ENCODE assay signal across 8 cellular contexts in genomic region chr19:1066251-1066747, GRCh38. TPM values are rescaled to one million over a fixed set of nuclear protein-coding genes. Genes with fewer than 3 reads are reported as not detected.
A peak's percentile ranks its signal among the peaks of the same experiment; 100 is the strongest.
DNase-seq lines count a peak whose midpoint lies in the region; ATAC-seq and TF ChIP-seq lines count a peak whose summit lies in the region.

No MANE protein-coding gene starts in this region.

- H3K79me2 ChIP-seq in OCI-LY1 (ENCODE audit: insufficient read depth, low read length) (no peaks in the 10 kb centered on the region), fibroblast of lung (ENCODE audit: control insufficient read depth, insufficient read depth, low read length) (no peaks in the 10 kb centered on the region)

- H3K4me3 Mint-ChIP-seq in activated CD8-positive, alpha-beta memory T cell treated with anti-CD3 and anti-CD28 coated beads, Interleukin-2, amount 10 ng/mL, durations not matched to agents 7 days and 5 days = peak overlapping the region; percentile 84
- H3K4me3 Mint-ChIP-seq in stimulated activated memory B cell treated with anti-CD40 and anti-IgM and Interleukin-4, amounts not matched to agents 10 μg/mL and 1 μg/mL and 100 μg/mL, for 72 hours = peak overlapping the region; percentile 94

- H3K36me3 ChIP-seq in OCI-LY1 (ENCODE audit: insufficient read depth, low read length) = peaks cover 15% of the 10 kb centered on the region
- no peaks in the 10 kb centered on the region for H3K36me3 ChIP-seq in fibroblast of lung (ENCODE audit: control insufficient read depth, insufficient read depth, low read length)
- H3K36me3 ChIP-seq in thyroid gland = no peaks in the 10 kb centered on the region

- H3K4me2 ChIP-seq in OCI-LY1 (ENCODE audit: low read length) (peak overlapping the region; percentile 72), fibroblast of lung (ENCODE audit: extremely low read depth, insufficient read depth, low read length) (peak overlapping the region; percentile 35)

- ATAC-seq in activated CD8-positive, alpha-beta memory T cell treated with anti-CD3 and anti-CD28 coated beads, Interleukin-2, amount 10 ng/mL, durations not matched to agents 7 days and 5 days = no peak
- no peak for ATAC-seq in stimulated activated memory B cell treated with anti-CD40 and anti-IgM and Interleukin-4, amounts not matched to agents 10 μg/mL and 1 μg/mL and 100 μg/mL, for 72 hours
- ATAC-seq in HG03280 (IDR thresholded peaks at IDR 0.05; ENCODE audit: unreplicated experiment) (no peak), GM21576 (IDR thresholded peaks at IDR 0.05; ENCODE audit: unreplicated experiment) (no peak)

- H3K9me3 Mint-ChIP-seq in activated CD8-positive, alpha-beta memory T cell treated with anti-CD3 and anti-CD28 coated beads, Interleukin-2, amount 10 ng/mL, durations not matched to agents 7 days and 5 days (ENCODE audit: low read depth) = no peaks in the 10 kb centered on the region
- peaks cover 3% of the 10 kb centered on the region for H3K9me3 Mint-ChIP-seq in stimulated activated memory B cell treated with anti-CD40 and anti-IgM and Interleukin-4, amounts not matched to agents 10 μg/mL and 1 μg/mL and 100 μg/mL, for 72 hours

- 36 to 51% methylated on average over 6 to 10 of the region's 17 CpGs for WGBS in thyroid gland, 2 donors

- intact Hi-C loops in thyroid gland (cut with DNase I) = no loop called here

- TF ChIP-seq CTCF in OCI-LY1 (IDR thresholded peaks at IDR 0.05; ENCODE audit: low read length) (no peak), fibroblast of lung (conservative IDR thresholded peaks at IDR 0.05 in 1 of 2, IDR thresholded peaks at IDR 0.05 in 1 of 2; ENCODE audit: low read depth in 1 of 2, low read length in 2 of 2) (no peak), thyroid gland (IDR thresholded peaks at IDR 0.05) (no peak)

- H3K27me3 ChIP-seq in OCI-LY1 (ENCODE audit: insufficient read depth, low read length) = no peaks in the 10 kb centered on the region
- H3K27me3 ChIP-seq in fibroblast of lung (ENCODE audit: control insufficient read depth, insufficient read depth, low read length) = peaks cover 18% of the 10 kb centered on the region
- H3K27me3 ChIP-seq in thyroid gland = peaks cover 20% of the 10 kb centered on the region

- H3K27ac ChIP-seq in OCI-LY1 (ENCODE audit: low read depth, low read length, poor library complexity, severe bottlenecking) = peak overlapping the region; percentile 46
- H3K27ac ChIP-seq in fibroblast of lung (ENCODE audit: insufficient read depth, low read length) = no peak overlapping the region
- H3K27ac ChIP-seq in thyroid gland = no peak overlapping the region

- DNase-seq in activated CD8-positive, alpha-beta memory T cell treated with anti-CD3 and anti-CD28 coated beads, Interleukin-2, amount 10 ng/mL, durations not matched to agents 7 days and 5 days = no peak
- DNase-seq in activated CD8-positive, alpha-beta memory T cell treated with anti-CD3 and anti-CD28 coated beads, Interleukin-2, amount 50 U/mL, for 4 hours = no peak
- DNase-seq in fibroblast of lung (ENCODE audit: low read depth in 2 of 2) (no peak), thyroid gland (no peak)

- peak overlapping the region; percentile 86 for H3K4me3 ChIP-seq in OCI-LY1 (ENCODE audit: low read depth, low read length, poor library complexity, severe bottlenecking)
- no peak overlapping the region for H3K4me3 ChIP-seq in fibroblast of lung (replicated peaks in 1 of 4; ENCODE audit: control extremely low read depth in 1 of 4, insufficient read depth in 1 of 4, low read depth in 3 of 4, low read length in 4 of 4)
- H3K4me3 ChIP-seq in thyroid gland (replicated peaks in 1 of 3) = no peak overlapping the region

- H3K4me1 Mint-ChIP-seq in activated CD8-positive, alpha-beta memory T cell treated with anti-CD3 and anti-CD28 coated beads, Interleukin-2, amount 10 ng/mL, durations not matched to agents 7 days and 5 days = peaks cover 28% of the 10 kb centered on the region
- H3K4me1 Mint-ChIP-seq in stimulated activated memory B cell treated with anti-CD40 and anti-IgM and Interleukin-4, amounts not matched to agents 10 μg/mL and 1 μg/mL and 100 μg/mL, for 72 hours = peaks cover 52% of the 10 kb centered on the region

- CTCF ChIA-PET in activated CD8-positive, alpha-beta memory T cell treated with anti-CD3 and anti-CD28 coated beads, Interleukin-2, amount 10 ng/mL, durations not matched to agents 7 days and 5 days (lab: Charles Lee) = interaction anchor here (0.6 to 4.9 kb wide), 10 partner anchors 10 to 872 kb away, joined by 3 to 108 read pairs (median 18); partner anchors contain the start of genes ABCA7 and CNN2

- H3K27ac Mint-ChIP-seq in activated CD8-positive, alpha-beta memory T cell treated with anti-CD3 and anti-CD28 coated beads, Interleukin-2, amount 10 ng/mL, durations not matched to agents 7 days and 5 days = peak overlapping the region; percentile 72
- peak overlapping the region; percentile 85 for H3K27ac Mint-ChIP-seq in stimulated activated memory B cell treated with anti-CD40 and anti-IgM and Interleukin-4, amounts not matched to agents 10 μg/mL and 1 μg/mL and 100 μg/mL, for 72 hours

- H3K9me3 ChIP-seq in OCI-LY1 (ENCODE audit: low read length) (no peaks in the 10 kb centered on the region), fibroblast of lung (ENCODE audit: control insufficient read depth, insufficient read depth, low read depth, low read length) (no peaks in the 10 kb centered on the region), thyroid gland (no peaks in the 10 kb centered on the region)

- H2AFZ ChIP-seq in OCI-LY1 (ENCODE audit: low read length) (no peak overlapping the region), fibroblast of lung (ENCODE audit: low read length) (no peak overlapping the region)

- H3K4me1 ChIP-seq in OCI-LY1 (ENCODE audit: insufficient read depth, low read length, severe bottlenecking) (peaks cover 46% of the 10 kb centered on the region), fibroblast of lung (ENCODE audit: control insufficient read depth, extremely low read depth, insufficient read depth, low read length) (no peaks in the 10 kb centered on the region), thyroid gland (peaks cover 3 to 42% of the 10 kb centered on the region in 2 donors)

- no peaks in the 10 kb centered on the region for H3K27me3 Mint-ChIP-seq in activated CD8-positive, alpha-beta memory T cell treated with anti-CD3 and anti-CD28 coated beads, Interleukin-2, amount 10 ng/mL, durations not matched to agents 7 days and 5 days
- H3K27me3 Mint-ChIP-seq in stimulated activated memory B cell treated with anti-CD40 and anti-IgM and Interleukin-4, amounts not matched to agents 10 μg/mL and 1 μg/mL and 100 μg/mL, for 72 hours = no peaks in the 10 kb centered on the region

- H4K20me1 ChIP-seq in OCI-LY1 (ENCODE audit: insufficient read depth, low read length) = no peaks in the 10 kb centered on the region
- no peaks in the 10 kb centered on the region for H4K20me1 ChIP-seq in fibroblast of lung (ENCODE audit: control insufficient read depth, extremely low read depth, insufficient read depth, low read length)

- peaks cover 18% of the 10 kb centered on the region for H3K36me3 Mint-ChIP-seq in activated CD8-positive, alpha-beta memory T cell treated with anti-CD3 and anti-CD28 coated beads, Interleukin-2, amount 10 ng/mL, durations not matched to agents 7 days and 5 days
- peaks cover 35% of the 10 kb centered on the region for H3K36me3 Mint-ChIP-seq in stimulated activated memory B cell treated with anti-CD40 and anti-IgM and Interleukin-4, amounts not matched to agents 10 μg/mL and 1 μg/mL and 100 μg/mL, for 72 hours

- H3K9me2 ChIP-seq in OCI-LY1 (ENCODE audit: low read depth, low read length) = no peaks in the 10 kb centered on the region

- TF ChIP-seq POLR2A in thyroid gland (IDR thresholded peaks at IDR 0.05) = no peak

- H3K9ac ChIP-seq in OCI-LY1 (ENCODE audit: low read length) (peak overlapping the region; percentile 87), fibroblast of lung (ENCODE audit: insufficient read depth, low read length) (no peak overlapping the region)

- H3F3A ChIP-seq in OCI-LY1 (ENCODE audit: insufficient read depth, low read length) = no peaks in the 10 kb centered on the region

RNA-seq across cellular contexts. Expression of gene ARHGAP45, which starts 0.7 kb away (rescaled TPM):
- total RNA-seq in activated CD8-positive, alpha-beta memory T cell treated with anti-CD3 and anti-CD28 coated beads, Interleukin-2, amount 10 ng/mL, durations not matched to agents 7 days and 5 days = 100 to 1,000 TPM; 361 to 481 TPM
- total RNA-seq in fibroblast of lung (0.77 and 1.8 TPM in 2 replicates), thyroid gland (10 to 100 TPM; 11.5 to 19.8 (median 14.4) TPM)
- 0.42 and 0.78 TPM in 2 replicates for polyA plus RNA-seq in fibroblast of lung
- 3.3 and 7.8 TPM in 2 replicates for polyA plus RNA-seq in fibroblast of lung (2012)
- polyA minus RNA-seq in fibroblast of lung (ENCODE audit: low replicate concordance) = 0.67 and 0.90 TPM in 2 replicates

RNA-seq across cellular contexts. Expression of gene ABCA7, which starts 26.4 kb away (rescaled TPM):
- 10 to 100 TPM; 62.7 to 72.9 TPM for total RNA-seq in activated CD8-positive, alpha-beta memory T cell treated with anti-CD3 and anti-CD28 coated beads, Interleukin-2, amount 10 ng/mL, durations not matched to agents 7 days and 5 days
- total RNA-seq in fibroblast of lung (2.3 and 9.7 TPM in 2 replicates), thyroid gland (10 to 100 TPM; 15.5 to 58.7 (median 29.8) TPM)
- polyA plus RNA-seq in fibroblast of lung = 2.2 and 2.3 TPM in 2 replicates
- 3.8 and 10.5 TPM in 2 replicates for polyA plus RNA-seq in fibroblast of lung (2012)
- polyA minus RNA-seq in fibroblast of lung (ENCODE audit: low replicate concordance) = 2.9 and 17.4 TPM in 2 replicates

RNA-seq across cellular contexts. Expression of gene POLR2E, which starts 28.9 kb away (rescaled TPM):
- total RNA-seq in activated CD8-positive, alpha-beta memory T cell treated with anti-CD3 and anti-CD28 coated beads, Interleukin-2, amount 10 ng/mL, durations not matched to agents 7 days and 5 days = 100 to 1,000 TPM; 173 to 206 TPM
- 55.2 and 55.5 TPM in 2 replicates for total RNA-seq in fibroblast of lung
- polyA plus RNA-seq in fibroblast of lung = 130 and 214 TPM in 2 replicates
- polyA plus RNA-seq in fibroblast of lung (2012) = 267 and 396 TPM in 2 replicates
- 169 and 202 TPM in 2 replicates for polyA minus RNA-seq in fibroblast of lung (ENCODE audit: low replicate concordance)
- 100 to 1,000 TPM in 3 of 4 donors, 10 to 100 TPM in 1; 87.6 to 264 (median 163) TPM for total RNA-seq in thyroid gland

RNA-seq across cellular contexts. Expression of gene GPX4, which starts 37.5 kb away (rescaled TPM):
- 100 to 1,000 TPM; 143 to 217 TPM for total RNA-seq in activated CD8-positive, alpha-beta memory T cell treated with anti-CD3 and anti-CD28 coated beads, Interleukin-2, amount 10 ng/mL, durations not matched to agents 7 days and 5 days
- 428 and 430 TPM in 2 replicates for total RNA-seq in fibroblast of lung
- polyA plus RNA-seq in fibroblast of lung = 325 and 473 TPM in 2 replicates
- 392 and 625 TPM in 2 replicates for polyA plus RNA-seq in fibroblast of lung (2012)
- polyA minus RNA-seq in fibroblast of lung (ENCODE audit: low replicate concordance) = 298 and 306 TPM in 2 replicates
- 100 to 1,000 TPM; 350 to 485 (median 414) TPM for total RNA-seq in thyroid gland

RNA-seq across cellular contexts. Expression of gene CNN2, which starts 39.9 kb away (rescaled TPM):
- 100 to 1,000 TPM; 295 to 296 TPM for total RNA-seq in activated CD8-positive, alpha-beta memory T cell treated with anti-CD3 and anti-CD28 coated beads, Interleukin-2, amount 10 ng/mL, durations not matched to agents 7 days and 5 days
- total RNA-seq in fibroblast of lung (120 and 194 TPM in 2 replicates), thyroid gland (10 to 100 TPM; 60.7 to 88.2 (median 82.2) TPM)
- polyA plus RNA-seq in fibroblast of lung = 299 and 473 TPM in 2 replicates
- polyA plus RNA-seq in fibroblast of lung (2012) = 425 and 591 TPM in 2 replicates
- 987 and 1,445 TPM in 2 replicates for polyA minus RNA-seq in fibroblast of lung (ENCODE audit: low replicate concordance)

Comparison
In these comparisons a context has a peak if more than half of its experiments do, and no peak if none do; other contexts are left out.
1. RNA of gene ARHGAP45, which starts 0.7 kb away (total RNA-seq): 361 to 481 TPM in activated CD8-positive, alpha-beta memory T cell treated with anti-CD3 and anti-CD28 coated beads, Interleukin-2, amount 10 ng/mL, durations not matched to agents 7 days and 5 days; 11.5 to 19.8 TPM in thyroid gland and 0.77 to 1.8 TPM in fibroblast of lung; every median in the first group is over 10 times any median in the second.